In the genomic region with DNA sequence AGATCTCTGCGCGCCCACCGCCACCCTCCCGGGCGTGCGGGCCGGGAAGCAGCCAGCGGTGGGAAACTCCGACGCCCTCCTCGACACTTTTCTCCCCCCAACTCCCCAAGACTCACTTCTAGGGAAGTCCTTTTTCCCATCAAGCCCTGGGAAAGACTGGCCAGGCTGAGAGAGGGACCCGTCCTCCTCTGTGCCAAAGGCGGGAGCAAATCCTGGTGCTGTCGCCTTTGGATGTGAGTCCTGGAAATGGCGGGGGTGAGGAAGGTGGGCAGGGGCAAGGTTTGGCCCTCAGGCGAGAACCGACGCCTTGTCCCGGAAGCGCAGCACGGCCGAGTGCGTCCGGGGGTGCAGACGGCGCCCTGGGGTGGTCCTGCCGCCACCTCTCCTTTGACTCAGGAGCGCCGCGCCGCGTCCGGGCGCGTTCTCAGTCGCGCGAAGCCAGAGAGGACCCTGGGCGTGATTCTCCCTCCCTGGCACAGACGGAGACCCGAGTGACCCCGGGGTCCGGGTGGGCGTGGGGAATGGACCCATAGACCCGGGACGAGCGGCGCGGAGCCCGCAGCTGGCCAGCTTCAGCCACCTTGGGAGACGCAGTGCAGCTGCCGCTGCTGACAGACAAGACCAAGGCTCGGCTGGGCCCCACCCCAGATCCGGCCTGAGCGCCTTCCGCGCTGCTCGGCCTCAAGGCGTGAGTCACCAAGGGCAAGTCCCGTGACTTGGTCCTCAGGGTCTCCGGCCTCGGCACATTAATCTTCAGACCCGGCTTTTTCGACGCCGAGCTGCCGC, we compare ENCODE assay signal across 8 cellular contexts. TPM values are rescaled to one million over a fixed set of nuclear protein-coding genes. Genes with fewer than 3 reads are reported as not detected.
DNase-seq lines count a peak whose midpoint lies in the region; ATAC-seq and TF ChIP-seq lines count a peak whose summit lies in the region.

No MANE protein-coding gene starts in this region.

- H3K36me3 Mint-ChIP-seq in neural crest cell (ENCODE audit: low read depth) = peaks cover 20% of the 10 kb centered on the region

- H3K27ac ChIP-seq in KMS-11 = no peak overlapping the region

- H3K36me3 ChIP-seq in KMS-11 (ENCODE audit: insufficient read depth) = no peaks in the 10 kb centered on the region

- DNase-seq in EH (ENCODE audit: low read depth) = peak; percentile 83
- DNase-seq in GM20000 (ENCODE audit: low spot score) = peak; percentile 82
- DNase-seq in activated CD8-positive, alpha-beta memory T cell treated with anti-CD3 and anti-CD28 coated beads, Interleukin-2, amount 50 U/mL, for 4 hours = peak; percentile 53
- DNase-seq in fibroblast of villous mesenchyme (ENCODE audit: low read depth) = peak; percentile 92
- peak; percentile 37 for DNase-seq in neural crest cell (ENCODE audit: low read depth, low spot score)
- no peak for DNase-seq in T1000 (lab: John Stamatoyannopoulos, UW)

- peak; percentile 33 for TF ChIP-seq CTCF in GM20000 (IDR thresholded peaks at IDR 0.05; ENCODE audit: extremely low read depth, missing control alignments)
- peak; percentile 40 for TF ChIP-seq CTCF in KMS-11 (conservative IDR thresholded peaks at IDR 0.05; ENCODE audit: low read depth, low read length)
- TF ChIP-seq CTCF in fibroblast of villous mesenchyme (IDR thresholded peaks at IDR 0.05; ENCODE audit: insufficient read depth, low read depth, low read length) = peak; percentile 23
- TF ChIP-seq CTCF in neural crest cell (conservative IDR thresholded peaks at IDR 0.05) = peak; percentile 40

- H4K20me1 ChIP-seq in KMS-11 (ENCODE audit: insufficient read depth) = no peaks in the 10 kb centered on the region

- peak overlapping the region; percentile 96 for H3K4me2 ChIP-seq in KMS-11

- H3K4me3 Mint-ChIP-seq in neural crest cell = peak overlapping the region; percentile 74

- H3K4me1 Mint-ChIP-seq in neural crest cell = peaks cover 40% of the 10 kb centered on the region

- H3K4me3 ChIP-seq in KMS-11 (IDR thresholded peaks at IDR 0.05; ENCODE audit: insufficient read depth, low read depth, low read length) = no peak overlapping the region
- peak overlapping the region; percentile 71 for H3K4me3 ChIP-seq in fibroblast of villous mesenchyme (ENCODE audit: low read depth, low read length)

- H3K27me3 Mint-ChIP-seq in neural crest cell (ENCODE audit: low read depth) = peaks cover 91% of the 10 kb centered on the region

- peaks cover 23% of the 10 kb centered on the region for H3K4me1 ChIP-seq in KMS-11 (ENCODE audit: low read depth, poor library complexity, severe bottlenecking)

- no peaks in the 10 kb centered on the region for H3K9me3 Mint-ChIP-seq in neural crest cell

- peak overlapping the region; percentile 42; the same call in 1 of the 2 replicates for H3K9ac ChIP-seq in KMS-11

- no peak overlapping the region for H3K27ac Mint-ChIP-seq in neural crest cell (ENCODE audit: unreplicated experiment)

- H3K27me3 ChIP-seq in KMS-11 (ENCODE audit: insufficient read depth, low read depth) = peaks cover 12% of the 10 kb centered on the region; the same call in 1 of the 2 replicates

- H2AFZ ChIP-seq in KMS-11 (ENCODE audit: low read depth) = peak overlapping the region; percentile 98

- no peak for ATAC-seq in HG03025 (IDR thresholded peaks at IDR 0.05; ENCODE audit: low FRiP score, unreplicated experiment)

- H3K79me2 ChIP-seq in KMS-11 (ENCODE audit: insufficient read depth, low read depth) = peaks cover 13% of the 10 kb centered on the region

RNA-seq across cellular contexts. Expression of gene LBX2, which starts 3.5 kb away (rescaled TPM):
- 1.3 and 2.9 TPM in 2 replicates for total RNA-seq in fibroblast of villous mesenchyme
- 0.28 TPM in 1 of 2 replicates, not detected in the other for total RNA-seq in neural crest cell

RNA-seq across cellular contexts. Expression of gene PCGF1, which starts 4.6 kb away (rescaled TPM):
- total RNA-seq in fibroblast of villous mesenchyme = 21.6 and 23.7 TPM in 2 replicates
- 25.4 and 30.0 TPM in 2 replicates for total RNA-seq in neural crest cell

RNA-seq across cellular contexts. Expression of gene TLX2, which starts 11.3 kb away (rescaled TPM):
- total RNA-seq in fibroblast of villous mesenchyme (not detected in 2 replicates), neural crest cell (not detected in 2 replicates)

RNA-seq across cellular contexts. Expression of gene TTC31, which starts 20.0 kb away (rescaled TPM):
- 8.6 and 14.8 TPM in 2 replicates for total RNA-seq in fibroblast of villous mesenchyme
- 29.6 and 31.6 TPM in 2 replicates for total RNA-seq in neural crest cell

RNA-seq across cellular contexts. Expression of gene CCDC142, which starts 20.1 kb away (rescaled TPM):
- total RNA-seq in fibroblast of villous mesenchyme (27.2 and 29.6 TPM in 2 replicates), neural crest cell (34.7 and 35.0 TPM in 2 replicates)
